21 cellular contexts compared by ENCODE assay signal in genomic region chr17:4120332-4120731, GRCh38. TPM values are rescaled to one million over a fixed set of nuclear protein-coding genes. Genes with fewer than 3 reads are reported as not detected.
A peak's percentile ranks its signal among the peaks of the same experiment; 100 is the strongest.
DNase-seq lines count a peak whose midpoint lies in the region; TF ChIP-seq lines count a peak whose summit lies in the region.
"Had no signal": no experiment of that assay in that cellular context is flagged by ENCODE, and none has a peak within 500 bp of the region (broad histone marks: within the 10 kb centered on the region; RNA-seq: fewer than 3 reads in every experiment).

No MANE protein-coding gene starts in this region.

- TF ChIP-seq CTCF in retinal pigment epithelial cell (conservative IDR thresholded peaks at IDR 0.05; ENCODE audit: low read depth, low read length) = no peak
- TF ChIP-seq CTCF in Peyer's patch (IDR thresholded peaks at IDR 0.05) = no peak
- TF ChIP-seq CTCF in GM13976 (IDR thresholded peaks at IDR 0.05; ENCODE audit: borderline replicate concordance, control extremely low read depth, extremely low read depth, insufficient read depth, missing control alignments) = no peak

- H3K4me3 ChIP-seq in retinal pigment epithelial cell (ENCODE audit: low read length) = no peak overlapping the region
- H3K4me3 ChIP-seq in Peyer's patch = no peak overlapping the region
- H3K4me3 ChIP-seq: BLaER1 treated with 17β-estradiol and CSF1 and Interleukin-3, amounts not matched to agents 10 nM and 100 nM; GM12878 had no signal

- H3K9me3 ChIP-seq in Peyer's patch = no peaks in the 10 kb centered on the region
- H3K9me3 ChIP-seq: BLaER1 treated with 17β-estradiol and CSF1 and Interleukin-3, amounts not matched to agents 10 nM and 100 nM had no signal

- peaks cover 0 to 8% (median 0%) of the 10 kb centered on the region in 4 donors for H3K4me1 ChIP-seq in Peyer's patch

- no peak for TF ChIP-seq POLR2A in Peyer's patch (IDR thresholded peaks at IDR 0.05)

- no peak overlapping the region for H3K27ac ChIP-seq in Peyer's patch
- H3K27ac ChIP-seq: BLaER1 treated with 17β-estradiol and CSF1 and Interleukin-3, amounts not matched to agents 10 nM and 100 nM; C4-2B had no signal

- DNase-seq in SK-MEL-5 (ENCODE audit: low read depth, low spot score) (peak; percentile 54), foreskin melanocyte (peak; percentile 62), retinal pigment epithelial cell (ENCODE audit: low read depth) (peak; percentile 60), NCI-H748 (lab: John Stamatoyannopoulos, UW; ENCODE audit: unreplicated experiment) (no peak), Peyer's patch (no peak), GM13976 (ENCODE audit: low spot score) (no peak)
- DNase-seq: 8988T; AML-193; CD4-positive, alpha-beta memory T cell; CD8-positive, alpha-beta memory T cell; COR-L47; DMS 273 treated with DMSO at 0.1 percent for 48 hours; DMS153; DMS53; DMS79; DND-41; EL; GDM1 had no signal

- in situ Hi-C loops in SK-MEL-5 (cut with HindIII; ENCODE audit: low pct_unique_long_range_greater_than_20kb, low sequenced_read_pairs) = no loop called here
- in situ Hi-C loops in GM13976 (cut with MboI; ENCODE audit: low sequenced_read_pairs, unreplicated experiment) = no loop called here

- no peaks in the 10 kb centered on the region for H3K27me3 ChIP-seq in Peyer's patch
- H3K27me3 ChIP-seq: BLaER1 treated with 17β-estradiol and CSF1 and Interleukin-3, amounts not matched to agents 10 nM and 100 nM had no signal

- H3K36me3 ChIP-seq in Peyer's patch = peaks cover 0 to 84% (median 0%) of the 10 kb centered on the region in 3 donors

RNA-seq across cellular contexts. Expression of gene ZZEF1, which starts 22.5 kb away (rescaled TPM):
- total RNA-seq in SK-MEL-5 (2014; rRNA removed; shearing (Covaris generic)) = 24.0 and 30.4 TPM in 2 replicates
- polyA plus RNA-seq in SK-MEL-5 (2015; cell fraction: cytosol; rRNA removed) = 15.5 and 20.0 TPM in 2 replicates
- 35.2 and 42.7 TPM in 2 replicates for polyA plus RNA-seq in SK-MEL-5 (2015; cell fraction: nucleus; rRNA removed)
- total RNA-seq in Peyer's patch = 100 to 1,000 TPM; 167 to 754 (median 598) TPM

RNA-seq across cellular contexts. Expression of gene CYB5D2, which starts 22.7 kb away (rescaled TPM):
- 35.6 and 36.3 TPM in 2 replicates for total RNA-seq in SK-MEL-5 (2014; rRNA removed; shearing (Covaris generic))
- 55.2 and 58.2 TPM in 2 replicates for polyA plus RNA-seq in SK-MEL-5 (2015; cell fraction: cytosol; rRNA removed)
- polyA plus RNA-seq in SK-MEL-5 (2015; cell fraction: nucleus; rRNA removed) = 19.8 and 20.3 TPM in 2 replicates
- total RNA-seq in Peyer's patch = 10 to 100 TPM; 15.7 to 39.9 (median 25.3) TPM

Comparison
In these comparisons a context has a peak if more than half of its experiments do, and no peak if none do; other contexts are left out.
1. DNase-seq: peak in SK-MEL-5 (single experiment), foreskin melanocyte (single experiment) and retinal pigment epithelial cell (single experiment); none in NCI-H748 (single experiment), Peyer's patch (0 of 3) and GM13976 (single experiment).